Comparison of ENCODE assay signal across 8 cellular contexts in the genomic region with DNA sequence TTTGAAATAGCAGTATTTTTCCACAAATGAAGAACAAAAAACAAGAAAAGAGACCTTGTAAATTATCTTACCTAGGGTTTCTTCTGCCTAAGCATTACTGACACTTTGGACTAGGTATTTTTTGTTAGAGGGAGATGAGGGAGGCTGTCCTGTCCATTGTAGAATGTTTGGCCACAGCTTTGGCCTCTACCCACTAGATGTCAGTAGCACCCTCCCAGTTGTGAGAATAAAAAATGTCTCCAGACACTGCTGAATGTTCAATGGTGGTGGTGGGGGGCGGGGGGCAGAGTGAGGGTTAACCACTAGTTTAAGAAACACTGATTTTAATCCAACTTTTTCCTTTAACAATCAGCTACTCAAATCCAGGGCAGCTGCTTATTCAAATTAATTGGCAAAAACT. TPM values are rescaled to one million over a fixed set of nuclear protein-coding genes. Genes with fewer than 3 reads are reported as not detected.
A peak's percentile ranks its signal among the peaks of the same experiment; 100 is the strongest.
DNase-seq lines count a peak whose midpoint lies in the region; ATAC-seq and TF ChIP-seq lines count a peak whose summit lies in the region.

No MANE protein-coding gene starts in this region.

- H3K4me3 ChIP-seq in SU-DHL-6 (ENCODE audit: insufficient read depth, low read length, poor library complexity, severe bottlenecking) = no peak overlapping the region
- no peak overlapping the region for H3K4me3 ChIP-seq in right cardiac atrium (ENCODE audit: low read length)

- H3K27me3 Mint-ChIP-seq in activated CD8-positive, alpha-beta memory T cell treated with anti-CD3 and anti-CD28 coated beads, Interleukin-2, amount 10 ng/mL, durations not matched to agents 7 days and 5 days = no peaks in the 10 kb centered on the region

- H3F3A ChIP-seq in SU-DHL-6 (ENCODE audit: insufficient read depth) = peaks cover 4% of the 10 kb centered on the region

- no peak overlapping the region for H2AFZ ChIP-seq in SU-DHL-6 (ENCODE audit: low read depth, low read length, severe bottlenecking)

- H3K4me2 ChIP-seq in SU-DHL-6 (ENCODE audit: low read depth, low read length, poor library complexity, severe bottlenecking) = no peak overlapping the region

- no peaks in the 10 kb centered on the region; the same call in 1 of the 2 replicates for H4K20me1 ChIP-seq in SU-DHL-6 (ENCODE audit: low read depth, low read length)

- peak; percentile 53 for ATAC-seq in activated CD8-positive, alpha-beta memory T cell treated with anti-CD3 and anti-CD28 coated beads, Interleukin-2, amount 10 ng/mL, durations not matched to agents 7 days and 5 days
- peak; percentile 66 for ATAC-seq in HG02840 (IDR thresholded peaks at IDR 0.05; ENCODE audit: low FRiP score, unreplicated experiment)
- peak; percentile 76 to 80 for ATAC-seq in right cardiac atrium

- WGBS in right cardiac atrium = 84% methylated on average over 1 of the region's 1 CpG

- peaks cover 24% of the 10 kb centered on the region for H3K4me1 Mint-ChIP-seq in activated CD8-positive, alpha-beta memory T cell treated with anti-CD3 and anti-CD28 coated beads, Interleukin-2, amount 10 ng/mL, durations not matched to agents 7 days and 5 days

- H3K27me3 ChIP-seq in SU-DHL-6 (ENCODE audit: low read length) (no peaks in the 10 kb centered on the region), right cardiac atrium (ENCODE audit: control insufficient read depth, insufficient read depth) (no peaks in the 10 kb centered on the region)

- no peak overlapping the region for H3K9ac ChIP-seq in SU-DHL-6 (ENCODE audit: low read length)

- intact Hi-C loops in right cardiac atrium (cut with DNase I) = loop anchor here in 1 of 4 donors (10.0 kb wide), 1 partner anchor 460 kb away; a partner anchor contains a TSS

- H3K36me3 ChIP-seq in SU-DHL-6 (ENCODE audit: low read length) = peaks cover 52% of the 10 kb centered on the region

- no peak overlapping the region for H3K27ac Mint-ChIP-seq in activated CD8-positive, alpha-beta memory T cell treated with anti-CD3 and anti-CD28 coated beads, Interleukin-2, amount 10 ng/mL, durations not matched to agents 7 days and 5 days

- peaks cover 48% of the 10 kb centered on the region for H3K36me3 Mint-ChIP-seq in activated CD8-positive, alpha-beta memory T cell treated with anti-CD3 and anti-CD28 coated beads, Interleukin-2, amount 10 ng/mL, durations not matched to agents 7 days and 5 days

- no peaks in the 10 kb centered on the region for H3K9me3 Mint-ChIP-seq in activated CD8-positive, alpha-beta memory T cell treated with anti-CD3 and anti-CD28 coated beads, Interleukin-2, amount 10 ng/mL, durations not matched to agents 7 days and 5 days (ENCODE audit: low read depth)

- H3K4me1 ChIP-seq in right cardiac atrium (ENCODE audit: control insufficient read depth, insufficient read depth, low read length) = peaks cover 2% of the 10 kb centered on the region

- CTCF ChIA-PET in activated CD8-positive, alpha-beta memory T cell treated with anti-CD3 and anti-CD28 coated beads, Interleukin-2, amount 10 ng/mL, durations not matched to agents 7 days and 5 days (lab: Charles Lee) = interaction anchor here (0.6 to 1.6 kb wide), 8 partner anchors 10 to 469 kb away, joined by 3 to 5 read pairs (median 4); no protein-coding TSS in a partner anchor

- peak; percentile 39 for TF ChIP-seq CTCF in SU-DHL-6 (IDR thresholded peaks at IDR 0.05; ENCODE audit: insufficient read depth, low read length, poor library complexity, severe bottlenecking)

- no peaks in the 10 kb centered on the region for H3K9me3 ChIP-seq in SU-DHL-6 (ENCODE audit: insufficient read depth, low read length)
- no peaks in the 10 kb centered on the region for H3K9me3 ChIP-seq in right cardiac atrium (ENCODE audit: control insufficient read depth, low read length)

- 0 out of 2 replicates have a peak, but pooled peaks cover 4% of the 10 kb centered on the region for H3K79me2 ChIP-seq in SU-DHL-6 (ENCODE audit: insufficient read depth, low read length)

- DNase-seq in activated CD8-positive, alpha-beta memory T cell treated with anti-CD3 and anti-CD28 coated beads, Interleukin-2, amount 10 ng/mL, durations not matched to agents 7 days and 5 days = no peak
- no peak for DNase-seq in activated CD8-positive, alpha-beta memory T cell treated with anti-CD3 and anti-CD28 coated beads for 24 hours
- DNase-seq in right cardiac atrium (no peak), NCI-H2196 (lab: John Stamatoyannopoulos, UW; ENCODE audit: unreplicated experiment) (no peak), DMS153 (lab: John Stamatoyannopoulos, UW) (no peak), kidney tubule cell (ENCODE audit: low spot score) (no peak)

- H3K27ac ChIP-seq in SU-DHL-6 (ENCODE audit: low read depth, low read length) (no peak overlapping the region), right cardiac atrium (ENCODE audit: low read length) (no peak overlapping the region)

- H3K4me3 Mint-ChIP-seq in activated CD8-positive, alpha-beta memory T cell treated with anti-CD3 and anti-CD28 coated beads, Interleukin-2, amount 10 ng/mL, durations not matched to agents 7 days and 5 days = no peak overlapping the region

- H3K9me2 ChIP-seq in SU-DHL-6 (replicated peaks; ENCODE audit: insufficient read depth, low read length) = no peaks in the 10 kb centered on the region

RNA-seq across cellular contexts. Expression of a gene that starts 25.8 kb away (rescaled TPM):
- 10 to 100 TPM; 48.9 to 57.8 TPM for total RNA-seq in activated CD8-positive, alpha-beta memory T cell treated with anti-CD3 and anti-CD28 coated beads, Interleukin-2, amount 10 ng/mL, durations not matched to agents 7 days and 5 days
- total RNA-seq in right cardiac atrium = 10 to 100 TPM; 27.0 to 27.6 (median 27.1) TPM
- 8.8 TPM for polyA plus RNA-seq in right cardiac atrium

RNA-seq across cellular contexts. Expression of a gene that starts 56.5 kb away (rescaled TPM):
- 10 to 100 TPM; 64.7 to 97.4 TPM for total RNA-seq in activated CD8-positive, alpha-beta memory T cell treated with anti-CD3 and anti-CD28 coated beads, Interleukin-2, amount 10 ng/mL, durations not matched to agents 7 days and 5 days
- total RNA-seq in right cardiac atrium = 10 to 100 TPM; 29.7 to 41.9 (median 31.5) TPM
- polyA plus RNA-seq in right cardiac atrium = 15.7 TPM

RNA-seq across cellular contexts. Expression of a gene that starts 56.6 kb away (rescaled TPM):
- total RNA-seq in activated CD8-positive, alpha-beta memory T cell treated with anti-CD3 and anti-CD28 coated beads, Interleukin-2, amount 10 ng/mL, durations not matched to agents 7 days and 5 days = 10 to 100 TPM; 26.2 to 28.5 TPM
- total RNA-seq in right cardiac atrium = 10 to 100 TPM; 14.7 to 17.7 (median 16.3) TPM
- 21.0 TPM for polyA plus RNA-seq in right cardiac atrium
